1 cellular context compared by ENCODE assay signal in genomic region chr5:173832386-173832785, GRCh38.
TF ChIP-seq lines count a peak whose summit lies in the region.

No MANE protein-coding gene starts in this region.

TF ChIP-seq in GM23338, 12 proteins besides CTCF, POLR2A, EP300 and RAD21 (continued from another document):
- TF ChIP-seq ZNF462 (CRISPR knock-in tag; IDR thresholded peaks at IDR 0.05) (no peak), CREB1 (CRISPR knock-in tag; IDR thresholded peaks at IDR 0.05; ENCODE audit: low read depth) (no peak)
